14 cellular contexts compared by ENCODE assay signal in the genomic region with DNA sequence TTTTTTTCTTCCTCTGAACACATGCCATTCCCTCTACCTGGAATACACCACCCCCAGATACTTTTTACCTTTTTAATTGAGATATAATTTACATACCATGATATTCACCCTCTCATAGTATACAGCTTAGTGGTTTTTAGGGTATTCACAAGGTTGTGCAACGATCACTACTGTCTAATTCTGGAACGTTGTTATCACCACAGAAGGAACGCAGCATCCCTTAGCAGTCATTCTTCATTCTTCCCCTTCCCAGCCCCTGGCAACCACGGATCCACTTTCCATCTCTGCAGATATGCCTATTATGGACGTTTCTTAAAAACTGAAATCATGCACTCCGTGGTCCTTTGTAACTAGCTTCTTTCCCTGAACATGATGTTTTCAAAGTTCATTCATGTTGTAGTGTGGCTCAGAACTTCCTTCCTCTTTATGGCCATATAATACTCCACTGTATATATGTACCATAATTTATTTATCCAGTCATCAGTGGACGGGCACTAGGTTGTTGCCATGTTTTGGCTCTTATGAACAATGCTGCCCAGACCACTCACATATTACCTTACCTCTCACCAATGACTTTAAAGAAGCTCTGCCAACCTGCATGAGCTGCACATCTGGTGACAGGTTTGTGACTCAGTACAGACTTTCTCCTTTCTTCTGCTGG.
A peak's percentile ranks its signal among the peaks of the same experiment; 100 is the strongest.
DNase-seq lines count a peak whose midpoint lies in the region; ATAC-seq lines count a peak whose summit lies in the region.
"Had no signal": no experiment of that assay in that cellular context is flagged by ENCODE, and none has a peak within 500 bp of the region (broad histone marks: within the 10 kb centered on the region; RNA-seq: fewer than 3 reads in every experiment).

No MANE protein-coding gene starts in this region.

- no peaks in the 10 kb centered on the region for H3K36me3 Mint-ChIP-seq in activated naive CD8-positive, alpha-beta T cell treated with anti-CD3 and anti-CD28 coated beads, Interleukin-2, amount 10 ng/mL, durations not matched to agents 7 days and 5 days
- H3K36me3 Mint-ChIP-seq in activated naive CD8-positive, alpha-beta T cell treated with anti-CD3 and anti-CD28 coated beads, Interleukin-2, amount 50 U/mL, for 24 hours (ENCODE audit: low read depth), result no peaks in the 10 kb centered on the region
- no peaks in the 10 kb centered on the region for H3K36me3 Mint-ChIP-seq in activated CD4-positive, alpha-beta T cell treated with anti-CD3 and anti-CD28 coated beads for 36 hours (ENCODE audit: low read depth)
- H3K36me3 Mint-ChIP-seq: CD4-positive, CD25-positive, alpha-beta regulatory T cell had no signal

- H3K9me3 Mint-ChIP-seq in activated naive CD8-positive, alpha-beta T cell treated with anti-CD3 and anti-CD28 coated beads, Interleukin-2, amount 10 ng/mL, durations not matched to agents 7 days and 5 days, result no peaks in the 10 kb centered on the region
- H3K9me3 Mint-ChIP-seq in activated naive CD8-positive, alpha-beta T cell treated with anti-CD3 and anti-CD28 coated beads, Interleukin-2, amount 50 U/mL, for 24 hours, result no peaks in the 10 kb centered on the region
- no peaks in the 10 kb centered on the region for H3K9me3 Mint-ChIP-seq in activated CD4-positive, alpha-beta T cell treated with anti-CD3 and anti-CD28 coated beads for 36 hours (ENCODE audit: low read depth)
- H3K9me3 Mint-ChIP-seq: CD4-positive, CD25-positive, alpha-beta regulatory T cell; GM23338 had no signal

- POLR2A ChIA-PET in activated naive CD8-positive, alpha-beta T cell treated with anti-CD3 and anti-CD28 coated beads, Interleukin-2, amount 10 ng/mL, durations not matched to agents 7 days and 5 days (lab: Charles Lee), result no interaction called here
- POLR2A ChIA-PET in activated CD4-positive, alpha-beta T cell treated with anti-CD3 and anti-CD28 coated beads for 36 hours (lab: Charles Lee), result interaction anchor here (0.5 kb wide), 1 partner anchor 28 kb away, joined by 4 read pairs; no protein-coding TSS in a partner anchor

- H3K27me3 Mint-ChIP-seq in activated naive CD8-positive, alpha-beta T cell treated with anti-CD3 and anti-CD28 coated beads, Interleukin-2, amount 10 ng/mL, durations not matched to agents 7 days and 5 days, result peaks cover 4% of the 10 kb centered on the region
- H3K27me3 Mint-ChIP-seq in activated naive CD8-positive, alpha-beta T cell treated with anti-CD3 and anti-CD28 coated beads, Interleukin-2, amount 50 U/mL, for 24 hours, result no peaks in the 10 kb centered on the region
- no peaks in the 10 kb centered on the region for H3K27me3 Mint-ChIP-seq in activated CD4-positive, alpha-beta T cell treated with anti-CD3 and anti-CD28 coated beads for 36 hours
- H3K27me3 Mint-ChIP-seq: CD4-positive, CD25-positive, alpha-beta regulatory T cell had no signal

- H3K4me3 Mint-ChIP-seq in activated naive CD8-positive, alpha-beta T cell treated with anti-CD3 and anti-CD28 coated beads, Interleukin-2, amount 10 ng/mL, durations not matched to agents 7 days and 5 days, result no peak overlapping the region
- H3K4me3 Mint-ChIP-seq in activated naive CD8-positive, alpha-beta T cell treated with anti-CD3 and anti-CD28 coated beads, Interleukin-2, amount 50 U/mL, for 24 hours, result no peak overlapping the region
- no peak overlapping the region for H3K4me3 Mint-ChIP-seq in activated CD4-positive, alpha-beta T cell treated with anti-CD3 and anti-CD28 coated beads for 36 hours
- H3K4me3 Mint-ChIP-seq: CD4-positive, CD25-positive, alpha-beta regulatory T cell; GM23338; H9 had no signal

- intact Hi-C loops in activated CD4-positive, alpha-beta T cell treated with anti-CD3 and anti-CD28 coated beads for 36 hours (cut with DNase I, micrococcal nuclease), result no loop called here

- no peak for ATAC-seq in activated naive CD8-positive, alpha-beta T cell treated with anti-CD3 and anti-CD28 coated beads, Interleukin-2, amount 10 ng/mL, durations not matched to agents 7 days and 5 days (ENCODE audit: low read depth)
- ATAC-seq in activated naive CD8-positive, alpha-beta T cell treated with anti-CD3 and anti-CD28 coated beads, Interleukin-2, amount 50 U/mL, for 24 hours, result no peak
- ATAC-seq in HG02981 (IDR thresholded peaks at IDR 0.05; ENCODE audit: unreplicated experiment), result no peak
- ATAC-seq in activated CD4-positive, alpha-beta T cell treated with anti-CD3 and anti-CD28 coated beads for 36 hours, result no peak
- ATAC-seq: GM23338, HepG2 had no signal

- H3K27ac Mint-ChIP-seq in activated naive CD8-positive, alpha-beta T cell treated with anti-CD3 and anti-CD28 coated beads, Interleukin-2, amount 10 ng/mL, durations not matched to agents 7 days and 5 days, result peak overlapping the region; percentile 37
- H3K27ac Mint-ChIP-seq in activated naive CD8-positive, alpha-beta T cell treated with anti-CD3 and anti-CD28 coated beads, Interleukin-2, amount 50 U/mL, for 24 hours, result no peak overlapping the region
- H3K27ac Mint-ChIP-seq in activated CD4-positive, alpha-beta T cell treated with anti-CD3 and anti-CD28 coated beads for 36 hours, result no peak overlapping the region
- H3K27ac Mint-ChIP-seq: GM23338, H9 had no signal

- no peak for DNase-seq in activated naive CD8-positive, alpha-beta T cell treated with anti-CD3 and anti-CD28 coated beads, Interleukin-2, amount 10 ng/mL, durations not matched to agents 7 days and 5 days
- no peak for DNase-seq in activated naive CD8-positive, alpha-beta T cell treated with anti-CD3 and anti-CD28 coated beads, Interleukin-2, amount 50 U/mL, for 24 hours
- DNase-seq in amniotic epithelial cell (ENCODE audit: low read depth), result peak; percentile 78
- peak; percentile 20 for DNase-seq in iris pigment epithelial cell (ENCODE audit: low read depth)
- DNase-seq in nucleus accumbens (lab: John Stamatoyannopoulos, UW), result no peak
- DNase-seq in activated CD4-positive, alpha-beta T cell treated with anti-CD3 and anti-CD28 coated beads for 36 hours, result no peak
- DNase-seq in activated gamma-delta T cell (lab: John Stamatoyannopoulos, UW), result no peak
- DNase-seq: ACHN; CD4-positive, CD25-positive, alpha-beta regulatory T cell; DMS53; H9 had no signal

- CTCF ChIA-PET in activated CD4-positive, alpha-beta T cell treated with anti-CD3 and anti-CD28 coated beads for 36 hours (lab: Charles Lee), result interaction anchor here (0.6 kb wide), 1 partner anchor 362 kb away, joined by 4 read pairs; no protein-coding TSS in a partner anchor

- H3K4me1 Mint-ChIP-seq in activated naive CD8-positive, alpha-beta T cell treated with anti-CD3 and anti-CD28 coated beads, Interleukin-2, amount 10 ng/mL, durations not matched to agents 7 days and 5 days, result peaks cover 23% of the 10 kb centered on the region
- peaks cover 3% of the 10 kb centered on the region for H3K4me1 Mint-ChIP-seq in activated naive CD8-positive, alpha-beta T cell treated with anti-CD3 and anti-CD28 coated beads, Interleukin-2, amount 50 U/mL, for 24 hours
- H3K4me1 Mint-ChIP-seq in activated CD4-positive, alpha-beta T cell treated with anti-CD3 and anti-CD28 coated beads for 36 hours, result no peaks in the 10 kb centered on the region

Comparison
In these comparisons a context has a peak if more than half of its experiments do, and no peak if none do; other contexts are left out.
1. DNase-seq: peak in amniotic epithelial cell (single experiment) and iris pigment epithelial cell (single experiment); none in activated naive CD8-positive, alpha-beta T cell treated with anti-CD3 and anti-CD28 coated beads, Interleukin-2, amount 10 ng/mL, durations not matched to agents 7 days and 5 days (single experiment), activated naive CD8-positive, alpha-beta T cell treated with anti-CD3 and anti-CD28 coated beads, Interleukin-2, amount 50 U/mL, for 24 hours (single experiment), nucleus accumbens (0 of 56), activated CD4-positive, alpha-beta T cell treated with anti-CD3 and anti-CD28 coated beads for 36 hours (single experiment) and activated gamma-delta T cell (single experiment).